ENCODE assay signal across 24 cellular contexts in genomic region chr13:67769987-67770341, GRCh38.
A peak's percentile ranks its signal among the peaks of the same experiment; 100 is the strongest.
DNase-seq lines count a peak whose midpoint lies in the region; ATAC-seq and TF ChIP-seq lines count a peak whose summit lies in the region.
"Had no signal": no experiment of that assay in that cellular context is flagged by ENCODE, and none has a peak within 500 bp of the region (broad histone marks: within the 10 kb centered on the region; RNA-seq: fewer than 3 reads in every experiment).

No MANE protein-coding gene starts in this region.

- H3K9me3 Mint-ChIP-seq in type B pancreatic cell = peaks cover 10% of the 10 kb centered on the region

- H3K27ac ChIP-seq in testis = no peak overlapping the region
- H3K27ac ChIP-seq: 22Rv1, SJCRH30 had no signal

- H3K36me3 Mint-ChIP-seq in type B pancreatic cell = no peaks in the 10 kb centered on the region
- H3K36me3 Mint-ChIP-seq: CD14-positive monocyte; CD8-positive, alpha-beta memory T cell had no signal

- peak overlapping the region; percentile 17 to 49 for H3K4me3 ChIP-seq in testis
- H3K4me3 ChIP-seq: SJCRH30 had no signal

- TF ChIP-seq CTCF in testis (IDR thresholded peaks at IDR 0.05) (no peak), type B pancreatic cell (conservative IDR thresholded peaks at IDR 0.05) (no peak)

- in situ Hi-C loops in SK-MEL-5 (cut with HindIII; ENCODE audit: low pct_unique_long_range_greater_than_20kb, low sequenced_read_pairs) = no loop called here

- ATAC-seq in HG03196 (IDR thresholded peaks at IDR 0.05; ENCODE audit: unreplicated experiment) = no peak
- ATAC-seq: PC-3, Right ventricle myocardium inferior had no signal

- H3K36me3 ChIP-seq in testis (ENCODE audit: low read depth, missing control alignments) = no peaks in the 10 kb centered on the region
- H3K36me3 ChIP-seq: BE2C, SJCRH30 had no signal

- no peaks in the 10 kb centered on the region for H3K4me1 ChIP-seq in testis
- H3K4me1 ChIP-seq: SJCRH30 had no signal

- no peak overlapping the region for H3K27ac Mint-ChIP-seq in type B pancreatic cell
- H3K27ac Mint-ChIP-seq: CD14-positive monocyte; CD8-positive, alpha-beta memory T cell had no signal

- WGBS in testis, 2 donors = 54 to 73% methylated on average over 7 of the region's 7 CpGs

- H3K4me3 Mint-ChIP-seq in type B pancreatic cell = no peak overlapping the region
- H3K4me3 Mint-ChIP-seq: CD14-positive monocyte; CD8-positive, alpha-beta memory T cell had no signal

- no peak for TF ChIP-seq POLR2A in testis (IDR thresholded peaks at IDR 0.05)

- H3K27me3 ChIP-seq in testis = no peaks in the 10 kb centered on the region
- H3K27me3 ChIP-seq: BE2C, SJCRH30 had no signal

- no peaks in the 10 kb centered on the region for H3K9me3 ChIP-seq in testis
- H3K9me3 ChIP-seq: BE2C, SJCRH30 had no signal

- no peaks in the 10 kb centered on the region for H3K27me3 Mint-ChIP-seq in type B pancreatic cell
- H3K27me3 Mint-ChIP-seq: CD8-positive, alpha-beta memory T cell had no signal

- peak; percentile 29 for DNase-seq in NCI-H510A treated with DMSO at 0.1 percent for 48 hours (lab: John Stamatoyannopoulos, UW)
- no peak for DNase-seq in NCI-H510A (lab: John Stamatoyannopoulos, UW)
- DNase-seq in HuH-7.5 (ENCODE audit: low spot score) = peak; percentile 15
- DNase-seq in SK-MEL-5 (ENCODE audit: low read depth, low spot score) = peak; percentile 67
- no peak for DNase-seq in testis
- DNase-seq in NCI-H2029 treated with DMSO at 0.1 percent for 48 hours (lab: John Stamatoyannopoulos, UW) = no peak
- no peak for DNase-seq in type B pancreatic cell (ENCODE audit: extremely low spot score, unreplicated experiment)
- DNase-seq: ACHN; BE2C; CD8-positive, alpha-beta memory T cell; DMS153; GOT3; HCEC 1CT; Karpas-422; NCI-H1694; NCI-H2171 treated with DMSO at 0.1 percent for 48 hours; NCI-H526; NK-92 treated with Interleukin-12 subunit alpha and Interleukin-12 subunit beta, amount 100 ng/mL, for 24 hours; PC-3; SJCRH30 had no signal

- H3K4me1 Mint-ChIP-seq in type B pancreatic cell (ENCODE audit: unreplicated experiment) = peaks cover 9% of the 10 kb centered on the region
- H3K4me1 Mint-ChIP-seq: CD14-positive monocyte; CD8-positive, alpha-beta memory T cell had no signal

- intact Hi-C loops in testis (cut with DNase I; ENCODE audit: low total_unique reads) = no loop called here

Comparison
In these comparisons a context has a peak if more than half of its experiments do, and no peak if none do; other contexts are left out.
1. DNase-seq: peak in NCI-H510A treated with DMSO at 0.1 percent for 48 hours (single experiment), HuH-7.5 (single experiment) and SK-MEL-5 (single experiment); none in NCI-H510A (single experiment), testis (single experiment), NCI-H2029 treated with DMSO at 0.1 percent for 48 hours (single experiment) and type B pancreatic cell (single experiment).